Comparison of ENCODE assay signal across 9 cellular contexts in genomic region chr11:20360650-20361049, GRCh38. TPM values are rescaled to one million over a fixed set of nuclear protein-coding genes. Genes with fewer than 3 reads are reported as not detected.
DNase-seq lines count a peak whose midpoint lies in the region; ATAC-seq, FAIRE-seq and TF ChIP-seq lines count a peak whose summit lies in the region.
"Had no signal": no experiment of that assay in that cellular context is flagged by ENCODE, and none has a peak within 500 bp of the region (broad histone marks: within the 10 kb centered on the region; RNA-seq: fewer than 3 reads in every experiment).

No MANE protein-coding gene starts in this region.

- H2AFZ ChIP-seq in Karpas-422 (ENCODE audit: low read length) (peak overlapping the region; percentile 48), GM23338 (no peak overlapping the region)

- no peak for TF ChIP-seq POLR2A in GM12892 (IDR thresholded peaks at IDR 0.05; ENCODE audit: low read depth, low read length)

- intact Hi-C loops in activated T-helper 1 cell treated with anti-CD3 and anti-CD28 coated beads, Interleukin-12 subunit alpha, Interleukin-12 subunit beta, Interleukin-2, Interleukin-4 antibody, amounts not matched to agents 30 ng/mL and 10 ng/mL and 1 ng/mL, durations not matched to agents 14 hours and 24 hours and 36 hours (cut with micrococcal nuclease) = loop anchor here (5.0 to 10.0 kb wide), 2 partner anchors 646 to 1833 kb away; partner anchors contain the start of genes NAV2 and TSG101
- intact Hi-C loops in mucosa of descending colon (cut with DNase I, micrococcal nuclease) = no loop called here

- ATAC-seq in mucosa of descending colon = peak; percentile 66
- ATAC-seq in GM23338 = no peak

- peaks cover 7% of the 10 kb centered on the region for H3K36me3 Mint-ChIP-seq in activated T-helper 1 cell treated with anti-CD3 and anti-CD28 coated beads, Interleukin-12 subunit alpha, Interleukin-12 subunit beta, Interleukin-2, Interleukin-4 antibody, amounts not matched to agents 30 ng/mL and 10 ng/mL and 1 ng/mL, durations not matched to agents 14 hours and 24 hours and 36 hours (ENCODE audit: low read depth)
- peaks cover 4% of the 10 kb centered on the region; the same call in 1 of the 3 replicates for H3K36me3 Mint-ChIP-seq in GM23338 (ENCODE audit: low read depth)

- H3K9me2 ChIP-seq in Karpas-422 (replicated peaks; ENCODE audit: insufficient read depth, low read length) (no peaks in the 10 kb centered on the region), GM23338 (ENCODE audit: insufficient read depth) (peaks cover 8% of the 10 kb centered on the region)

- H3F3A ChIP-seq in GM23338 (replicated peaks; ENCODE audit: low read depth) = no peaks in the 10 kb centered on the region; the same call in 1 of the 2 replicates

- H3K9me3 ChIP-seq in Karpas-422 (ENCODE audit: low read length) (no peaks in the 10 kb centered on the region), mucosa of descending colon (no peaks in the 10 kb centered on the region)

- DNase-seq in GM12892 (ENCODE audit: insufficient read length) = no peak
- DNase-seq in Karpas-422 = no peak
- DNase-seq in activated T-helper 1 cell treated with anti-CD3 and anti-CD28 coated beads, Interleukin-12 subunit alpha, Interleukin-12 subunit beta, Interleukin-2, Interleukin-4 antibody, amounts not matched to agents 30 ng/mL and 10 ng/mL and 1 ng/mL, durations not matched to agents 14 hours and 24 hours and 36 hours (ENCODE audit: low spot score) = peak; percentile 23
- peak in 1 of 3 donors; percentile 68 for DNase-seq in mucosa of descending colon
- DNase-seq in GM23338 (ENCODE audit: low spot score) = no peak
- DNase-seq in putamen (ENCODE audit: low spot score) = no peak
- no peak for DNase-seq in HTR-8/SVneo (ENCODE audit: insufficient read length, low spot score)
- no peak for DNase-seq in frontal cortex (ENCODE audit: low spot score in 2 of 2)

- peak overlapping the region; percentile 56 for H3K27ac Mint-ChIP-seq in activated T-helper 1 cell treated with anti-CD3 and anti-CD28 coated beads, Interleukin-12 subunit alpha, Interleukin-12 subunit beta, Interleukin-2, Interleukin-4 antibody, amounts not matched to agents 30 ng/mL and 10 ng/mL and 1 ng/mL, durations not matched to agents 14 hours and 24 hours and 36 hours
- no peak overlapping the region for H3K27ac Mint-ChIP-seq in GM23338

- FAIRE-seq in GM12892 (lab: Jason Lieb, UNC) = peak; percentile 42
- FAIRE-seq in HTR-8/SVneo (lab: Jason Lieb, UNC) = no peak
- FAIRE-seq in frontal cortex (lab: Jason Lieb, UNC) = no peak

- H3K79me2 ChIP-seq in Karpas-422 (ENCODE audit: low read length) (peaks cover 23% of the 10 kb centered on the region), GM23338 (replicated peaks; ENCODE audit: insufficient read depth) (peaks cover 3% of the 10 kb centered on the region; the same call in 1 of the 2 replicates)

- H3K36me3 ChIP-seq in Karpas-422 (ENCODE audit: insufficient read depth, low read length) (no peaks in the 10 kb centered on the region), mucosa of descending colon (ENCODE audit: low read depth) (no peaks in the 10 kb centered on the region), GM23338 (ENCODE audit: insufficient read depth) (no peaks in the 10 kb centered on the region)

- H3K9ac ChIP-seq in Karpas-422 (ENCODE audit: low read length) = no peak overlapping the region

- peaks cover 43% of the 10 kb centered on the region for H3K4me1 Mint-ChIP-seq in activated T-helper 1 cell treated with anti-CD3 and anti-CD28 coated beads, Interleukin-12 subunit alpha, Interleukin-12 subunit beta, Interleukin-2, Interleukin-4 antibody, amounts not matched to agents 30 ng/mL and 10 ng/mL and 1 ng/mL, durations not matched to agents 14 hours and 24 hours and 36 hours (ENCODE audit: low read depth)
- peaks cover 13% of the 10 kb centered on the region; the same call in 2 of the 3 replicates for H3K4me1 Mint-ChIP-seq in GM23338

- peaks cover 6% of the 10 kb centered on the region for H3K27me3 Mint-ChIP-seq in activated T-helper 1 cell treated with anti-CD3 and anti-CD28 coated beads, Interleukin-12 subunit alpha, Interleukin-12 subunit beta, Interleukin-2, Interleukin-4 antibody, amounts not matched to agents 30 ng/mL and 10 ng/mL and 1 ng/mL, durations not matched to agents 14 hours and 24 hours and 36 hours (ENCODE audit: insufficient read depth)
- H3K27me3 Mint-ChIP-seq in GM23338 (ENCODE audit: insufficient read depth, low read depth, poor library complexity) = peaks cover 13% of the 10 kb centered on the region

- TF ChIP-seq CTCF in mucosa of descending colon (IDR thresholded peaks at IDR 0.05) = no peak
- TF ChIP-seq CTCF in GM23338 (conservative IDR thresholded peaks at IDR 0.05; ENCODE audit: low read depth in 2 of 2) = no peak

- H3K9me3 Mint-ChIP-seq in activated T-helper 1 cell treated with anti-CD3 and anti-CD28 coated beads, Interleukin-12 subunit alpha, Interleukin-12 subunit beta, Interleukin-2, Interleukin-4 antibody, amounts not matched to agents 30 ng/mL and 10 ng/mL and 1 ng/mL, durations not matched to agents 14 hours and 24 hours and 36 hours = peaks cover 3% of the 10 kb centered on the region
- peaks cover 3% of the 10 kb centered on the region; the same call in 2 of the 3 replicates for H3K9me3 Mint-ChIP-seq in GM23338

- peak overlapping the region; percentile 53 for H3K4me3 Mint-ChIP-seq in activated T-helper 1 cell treated with anti-CD3 and anti-CD28 coated beads, Interleukin-12 subunit alpha, Interleukin-12 subunit beta, Interleukin-2, Interleukin-4 antibody, amounts not matched to agents 30 ng/mL and 10 ng/mL and 1 ng/mL, durations not matched to agents 14 hours and 24 hours and 36 hours
- H3K4me3 Mint-ChIP-seq in GM23338 = no peak overlapping the region

- H3K4me2 ChIP-seq in Karpas-422 (ENCODE audit: low read depth, low read length, poor library complexity, severe bottlenecking) (peak overlapping the region; percentile 10), GM23338 (no peak overlapping the region)

- H3K4me1 ChIP-seq in Karpas-422 (ENCODE audit: low read length) = peaks cover 28% of the 10 kb centered on the region
- peaks cover 7% of the 10 kb centered on the region for H3K4me1 ChIP-seq in mucosa of descending colon (ENCODE audit: low read depth)
- H3K4me1 ChIP-seq in GM23338 (ENCODE audit: insufficient read depth) = peaks cover 12% of the 10 kb centered on the region

- H3K27me3 ChIP-seq in Karpas-422 (ENCODE audit: low read length) (no peaks in the 10 kb centered on the region), GM23338 (ENCODE audit: insufficient read depth) (peaks cover 30% of the 10 kb centered on the region)

- H3K27ac ChIP-seq in Karpas-422 (ENCODE audit: low read length) (no peak overlapping the region), GM23338 (ENCODE audit: low read depth) (no peak overlapping the region)
- H3K27ac ChIP-seq: skin epidermis had no signal

- H4K20me1 ChIP-seq in Karpas-422 (ENCODE audit: insufficient read depth, low read depth, low read length) = no peaks in the 10 kb centered on the region
- no peaks in the 10 kb centered on the region for H4K20me1 ChIP-seq in GM23338 (replicated peaks; ENCODE audit: insufficient read depth)

- H3K4me3 ChIP-seq in Karpas-422 (ENCODE audit: low read length) (no peak overlapping the region), mucosa of descending colon (no peak overlapping the region), GM23338 (no peak overlapping the region)
- H3K4me3 ChIP-seq: skin epidermis had no signal

TF ChIP-seq in GM23338, 12 proteins besides CTCF, POLR2A, EP300 and RAD21 (continues in another document):
- no peak for TF ChIP-seq ZNF331 (CRISPR knock-in tag; IDR thresholded peaks at IDR 0.05; ENCODE audit: low read depth)
- TF ChIP-seq EZH2phosphoT487 (IDR thresholded peaks at IDR 0.05; ENCODE audit: unreplicated experiment) = no peak

RNA-seq across cellular contexts. Expression of gene HTATIP2, which starts 2.9 kb away (rescaled TPM):
- 31.5 TPM for polyA plus RNA-seq in GM12892 (2012; ENCODE audit: missing spikeins)
- total RNA-seq in Karpas-422 (2014; rRNA removed; shearing (Covaris generic); ENCODE audit: low replicate concordance) = 58.0 and 78.3 TPM in 2 replicates
- total RNA-seq in activated T-helper 1 cell treated with anti-CD3 and anti-CD28 coated beads, Interleukin-12 subunit alpha, Interleukin-12 subunit beta, Interleukin-2, Interleukin-4 antibody, amounts not matched to agents 30 ng/mL and 10 ng/mL and 1 ng/mL, durations not matched to agents 14 hours and 24 hours and 36 hours = 40.8 and 43.9 TPM in 2 replicates
- total RNA-seq in mucosa of descending colon (100 to 1,000 TPM in 2 of 3 donors, 10 to 100 TPM in 1; 72.6 to 148 (median 129) TPM), frontal cortex (2.9 TPM)
- 45.0 and 45.2 TPM in 2 replicates for total RNA-seq in GM23338 (2014; rRNA removed; shearing (Covaris generic))
- polyA plus RNA-seq in GM23338 (2016; fragmentation: Nextera tagmentation; extraction: Ambion mirVana) = 50.0 and 57.5 TPM in 2 replicates

RNA-seq across cellular contexts. Expression of gene PRMT3, which starts 26.9 kb away (rescaled TPM):
- 22.9 TPM for polyA plus RNA-seq in GM12892 (2012; ENCODE audit: missing spikeins)
- total RNA-seq in Karpas-422 (2014; rRNA removed; shearing (Covaris generic); ENCODE audit: low replicate concordance) = 37.7 and 39.6 TPM in 2 replicates
- total RNA-seq in activated T-helper 1 cell treated with anti-CD3 and anti-CD28 coated beads, Interleukin-12 subunit alpha, Interleukin-12 subunit beta, Interleukin-2, Interleukin-4 antibody, amounts not matched to agents 30 ng/mL and 10 ng/mL and 1 ng/mL, durations not matched to agents 14 hours and 24 hours and 36 hours = 43.7 and 45.5 TPM in 2 replicates
- 10 to 100 TPM; 11.6 to 12.7 (median 11.8) TPM for total RNA-seq in mucosa of descending colon
- 31.8 and 35.0 TPM in 2 replicates for total RNA-seq in GM23338 (2014; rRNA removed; shearing (Covaris generic))
- 19.0 and 19.1 TPM in 2 replicates for polyA plus RNA-seq in GM23338 (2016; fragmentation: Nextera tagmentation; extraction: Ambion mirVana)
- 23.6 TPM for total RNA-seq in frontal cortex

Comparison
In these comparisons a context has a peak if more than half of its experiments do, and no peak if none do; other contexts are left out.
1. RNA of gene HTATIP2, which starts 2.9 kb away (total RNA-seq): 72.6 to 148 TPM in mucosa of descending colon, 58.0 to 78.3 TPM in Karpas-422, 45.0 to 45.2 TPM in GM23338 and 40.8 to 43.9 TPM in activated T-helper 1 cell treated with anti-CD3 and anti-CD28 coated beads, Interleukin-12 subunit alpha, Interleukin-12 subunit beta, Interleukin-2, Interleukin-4 antibody, amounts not matched to agents 30 ng/mL and 10 ng/mL and 1 ng/mL, durations not matched to agents 14 hours and 24 hours and 36 hours; 2.9 TPM in frontal cortex (single experiment); every median in the first group is over 10 times any median in the second.